ENCODE assay signal across 14 cellular contexts in the genomic region with DNA sequence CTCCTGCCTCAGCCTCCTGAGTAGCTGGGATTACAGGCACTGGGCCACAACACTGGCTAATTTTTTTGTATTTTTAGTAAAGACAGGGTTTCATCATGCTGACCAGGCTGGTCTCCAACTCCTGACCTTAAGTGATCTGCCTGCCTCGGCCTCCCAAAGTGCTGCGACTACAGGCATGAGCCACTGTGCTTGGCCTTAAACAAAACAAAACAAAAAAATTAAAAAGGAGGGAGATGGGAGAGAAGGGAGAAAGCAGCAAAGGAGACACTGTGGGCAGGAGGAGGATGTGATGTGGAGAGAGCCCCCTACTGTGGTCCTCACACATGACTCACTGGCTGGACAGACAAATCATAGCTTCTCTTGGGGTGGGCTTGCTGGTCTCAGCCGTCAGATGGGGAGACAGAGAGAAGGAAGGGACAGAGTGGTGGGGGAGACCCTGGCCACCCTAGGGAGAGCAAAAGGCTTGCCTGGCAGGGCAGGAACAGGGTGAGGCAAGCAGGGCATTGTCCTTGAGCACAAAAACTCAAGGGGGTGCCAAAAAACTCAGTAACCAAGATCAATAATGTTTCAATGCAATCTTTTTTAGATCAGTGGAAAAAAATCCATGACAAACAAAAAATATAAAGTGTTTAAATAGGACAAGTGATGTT. TPM values are rescaled to one million over a fixed set of nuclear protein-coding genes. Genes with fewer than 3 reads are reported as not detected.
DNase-seq lines count a peak whose midpoint lies in the region; ATAC-seq, FAIRE-seq and TF ChIP-seq lines count a peak whose summit lies in the region.
"Had no signal": no experiment of that assay in that cellular context is flagged by ENCODE, and none has a peak within 500 bp of the region (broad histone marks: within the 10 kb centered on the region; RNA-seq: fewer than 3 reads in every experiment).

No MANE protein-coding gene starts in this region.

- no peak for DNase-seq in left ventricle myocardium inferior
- no peak for DNase-seq in right atrium auricular region (ENCODE audit: low spot score)
- DNase-seq in astrocyte (ENCODE audit: low read depth), result peak; percentile 34
- DNase-seq in mesenchymal stem cell, result peak; percentile 22
- no peak for DNase-seq in urothelium cell line (ENCODE audit: low spot score)
- DNase-seq in hypothalamus (lab: John Stamatoyannopoulos, UW), result no peak
- no peak for DNase-seq in effector CD8-positive, alpha-beta T cell (lab: John Stamatoyannopoulos, UW)
- DNase-seq: NCI-H1694; stimulated activated CD4-positive, alpha-beta T cell treated with anti-CD3 and anti-CD28 coated beads, Interleukin-15, amount 100 ng/mL, for 24 hours had no signal

- H3K4me1 Mint-ChIP-seq in astrocyte (ENCODE audit: low read depth, unreplicated experiment), result peaks cover 19% of the 10 kb centered on the region

- H3K9me3 ChIP-seq in left ventricle myocardium inferior (replicated peaks) (no peaks in the 10 kb centered on the region), right atrium auricular region (no peaks in the 10 kb centered on the region), astrocyte (ENCODE audit: insufficient read depth, low read depth, low read length) (no peaks in the 10 kb centered on the region), mesenchymal stem cell (ENCODE audit: control insufficient read depth, low read length) (no peaks in the 10 kb centered on the region)

- no peaks in the 10 kb centered on the region for H3K27me3 Mint-ChIP-seq in astrocyte (ENCODE audit: low read depth, unreplicated experiment)

- peak overlapping the region; percentile 85 for H4K8ac ChIP-seq in mesenchymal stem cell (ENCODE audit: low read length)

- FAIRE-seq in astrocyte (lab: Jason Lieb, UNC) (no peak), urothelium cell line (lab: Jason Lieb, UNC) (peak; percentile 69)
- FAIRE-seq: colon, frontal cortex had no signal

- H3K9me3 Mint-ChIP-seq in astrocyte (ENCODE audit: unreplicated experiment), result no peaks in the 10 kb centered on the region
- H3K9me3 Mint-ChIP-seq: activated T-helper 1 cell treated with anti-CD3 and anti-CD28 coated beads, Interleukin-12 subunit alpha, Interleukin-12 subunit beta, Interleukin-2, Interleukin-4 antibody, amounts not matched to agents 30 ng/mL and 10 ng/mL and 1 ng/mL, durations not matched to agents 14 hours and 24 hours and 36 hours had no signal

- H3K4ac ChIP-seq in mesenchymal stem cell (ENCODE audit: low read depth in 1 of 2, low read length in 2 of 2), result no peak overlapping the region

- H3K79me2 ChIP-seq in astrocyte (ENCODE audit: insufficient read depth, low read length), result peaks cover 77% of the 10 kb centered on the region

- no peaks in the 10 kb centered on the region for H3K36me3 ChIP-seq in left ventricle myocardium inferior
- no peaks in the 10 kb centered on the region for H3K36me3 ChIP-seq in right atrium auricular region
- peaks cover 3% of the 10 kb centered on the region for H3K36me3 ChIP-seq in astrocyte (ENCODE audit: insufficient read depth, low read length)
- peaks cover 0 to 4% of the 10 kb centered on the region in 2 experiments for H3K36me3 ChIP-seq in mesenchymal stem cell (ENCODE audit: control insufficient read depth in 1 of 2, insufficient read depth in 2 of 2, low read depth in 1 of 2, low read length in 2 of 2)

- no peak overlapping the region for H3K4me3 ChIP-seq in left ventricle myocardium inferior
- H3K4me3 ChIP-seq in right atrium auricular region, result no peak overlapping the region
- H3K4me3 ChIP-seq in astrocyte (ENCODE audit: insufficient read depth, low read depth, low read length), result no peak overlapping the region
- no peak overlapping the region for H3K4me3 ChIP-seq in mesenchymal stem cell (ENCODE audit: insufficient read depth in 1 of 2, low read depth in 1 of 2, low read length in 2 of 2)

- no peak overlapping the region for H2BK120ac ChIP-seq in mesenchymal stem cell (ENCODE audit: low read depth, low read length)

- intact Hi-C loops in left ventricle myocardium inferior (cut with micrococcal nuclease), result no loop called here

- no peak for TF ChIP-seq CTCF in left ventricle myocardium inferior (IDR thresholded peaks at IDR 0.05; ENCODE audit: borderline replicate concordance)
- TF ChIP-seq CTCF in right atrium auricular region (IDR thresholded peaks at IDR 0.05), result no peak
- TF ChIP-seq CTCF in astrocyte (IDR thresholded peaks at IDR 0.05; ENCODE audit: insufficient read depth, low read depth, low read length), result no peak

- WGBS in mesenchymal stem cell, result 79% methylated on average over 3 of the region's 3 CpGs

- no peak overlapping the region for H3K18ac ChIP-seq in mesenchymal stem cell (ENCODE audit: low read depth in 1 of 2, low read length in 2 of 2)

- no peak overlapping the region for H3K14ac ChIP-seq in mesenchymal stem cell (ENCODE audit: low read length in 2 of 2)

- no peak overlapping the region for H2AK5ac ChIP-seq in mesenchymal stem cell (ENCODE audit: low read length, severe bottlenecking)

- H2AFZ ChIP-seq in astrocyte (ENCODE audit: low read depth, low read length) (peak overlapping the region; percentile 7), mesenchymal stem cell (ENCODE audit: low read depth, low read length) (no peak overlapping the region)

- H2BK5ac ChIP-seq in mesenchymal stem cell (ENCODE audit: low read depth, low read length, poor library complexity, severe bottlenecking), result no peak overlapping the region

- H3K27ac Mint-ChIP-seq in astrocyte (ENCODE audit: unreplicated experiment), result peak overlapping the region; percentile 91
- H3K27ac Mint-ChIP-seq: activated T-helper 1 cell treated with anti-CD3 and anti-CD28 coated beads, Interleukin-12 subunit alpha, Interleukin-12 subunit beta, Interleukin-2, Interleukin-4 antibody, amounts not matched to agents 30 ng/mL and 10 ng/mL and 1 ng/mL, durations not matched to agents 14 hours and 24 hours and 36 hours had no signal

- H3K27ac ChIP-seq in left ventricle myocardium inferior (replicated peaks) (peak overlapping the region; percentile 30), right atrium auricular region (peak overlapping the region in 1 of 2 donors; percentile 10), astrocyte (ENCODE audit: low read depth, low read length) (peak overlapping the region; percentile 24), mesenchymal stem cell (ENCODE audit: low read length, poor library complexity, severe bottlenecking) (no peak overlapping the region)

- H3K4me2 ChIP-seq in astrocyte (ENCODE audit: low read length) (peak overlapping the region; percentile 48), mesenchymal stem cell (ENCODE audit: low read length, poor library complexity, severe bottlenecking) (no peak overlapping the region)

- peaks cover 2% of the 10 kb centered on the region for H3K36me3 Mint-ChIP-seq in astrocyte (ENCODE audit: low read depth, unreplicated experiment)

- H3K9ac ChIP-seq in astrocyte (ENCODE audit: low read length), result peak overlapping the region; percentile 47
- peak overlapping the region; percentile 79 for H3K9ac ChIP-seq in mesenchymal stem cell (ENCODE audit: low read length)

- no peak overlapping the region for H3K23ac ChIP-seq in mesenchymal stem cell (ENCODE audit: low read length in 2 of 2)

- peaks cover 44% of the 10 kb centered on the region for H3K79me1 ChIP-seq in mesenchymal stem cell (replicated peaks; ENCODE audit: low read length, poor library complexity, severe bottlenecking)

- H4K91ac ChIP-seq in mesenchymal stem cell (ENCODE audit: low read length), result peak overlapping the region; percentile 57

- no peak overlapping the region for H2BK15ac ChIP-seq in mesenchymal stem cell (ENCODE audit: low read depth, poor library complexity, severe bottlenecking)

- peaks cover 22% of the 10 kb centered on the region for H4K20me1 ChIP-seq in astrocyte (ENCODE audit: insufficient read depth, low read length)

- peak overlapping the region; percentile 30 for H3K4me3 Mint-ChIP-seq in astrocyte (ENCODE audit: unreplicated experiment)
- H3K4me3 Mint-ChIP-seq: activated T-helper 1 cell treated with anti-CD3 and anti-CD28 coated beads, Interleukin-12 subunit alpha, Interleukin-12 subunit beta, Interleukin-2, Interleukin-4 antibody, amounts not matched to agents 30 ng/mL and 10 ng/mL and 1 ng/mL, durations not matched to agents 14 hours and 24 hours and 36 hours had no signal

- H3K4me1 ChIP-seq in left ventricle myocardium inferior (peaks cover 72% of the 10 kb centered on the region), right atrium auricular region (peaks cover 0 to 41% of the 10 kb centered on the region in 2 donors), astrocyte (ENCODE audit: insufficient read depth, low read length) (peaks cover 13% of the 10 kb centered on the region), mesenchymal stem cell (ENCODE audit: control insufficient read depth, insufficient read depth, low read depth, low read length) (peaks cover 17% of the 10 kb centered on the region)

- no peak overlapping the region for H2BK12ac ChIP-seq in mesenchymal stem cell (ENCODE audit: low read length in 2 of 2)

- H3K27me3 ChIP-seq in left ventricle myocardium inferior (ENCODE audit: low read depth) (no peaks in the 10 kb centered on the region), right atrium auricular region (no peaks in the 10 kb centered on the region), astrocyte (ENCODE audit: insufficient read depth, low read length) (no peaks in the 10 kb centered on the region), mesenchymal stem cell (ENCODE audit: control insufficient read depth in 1 of 2, insufficient read depth in 1 of 2, low read length in 2 of 2) (no peaks in the 10 kb centered on the region)

- ATAC-seq in HG03135 (IDR thresholded peaks at IDR 0.05; ENCODE audit: unreplicated experiment), result no peak

RNA-seq across cellular contexts. Expression of gene TPST2, which starts 31.6 kb away (rescaled TPM):
- 28.5 TPM for total RNA-seq in left ventricle myocardium inferior
- 100 to 1,000 TPM in 1 of 2 donors, 10 to 100 TPM in 1; 63.4 to 104 TPM for total RNA-seq in right atrium auricular region
- total RNA-seq in astrocyte, result 55.7 and 72.5 TPM in 2 replicates
- 15.3 TPM for polyA plus RNA-seq in mesenchymal stem cell (2013, experiment 1 of 2)
- 16.3 TPM for polyA plus RNA-seq in mesenchymal stem cell (2013, experiment 2 of 2)

RNA-seq across cellular contexts. Expression of gene TFIP11, which starts 46.1 kb away (rescaled TPM):
- 25.7 TPM for total RNA-seq in left ventricle myocardium inferior
- total RNA-seq in right atrium auricular region, result 10 to 100 TPM; 15.4 TPM
- 36.1 and 36.9 TPM in 2 replicates for total RNA-seq in astrocyte
- 17.0 TPM for polyA plus RNA-seq in mesenchymal stem cell (2013, experiment 1 of 2)
- polyA plus RNA-seq in mesenchymal stem cell (2013, experiment 2 of 2), result 20.7 TPM

RNA-seq across cellular contexts. Expression of gene CRYBB1, which starts 59.5 kb away (rescaled TPM):
- total RNA-seq in left ventricle myocardium inferior (0.66 TPM), right atrium auricular region (1 to 10 TPM in 1 of 2 donors, under 1 TPM in 1; 0.79 to 1.7 TPM), astrocyte (not detected in 2 replicates)
- not detected for polyA plus RNA-seq in mesenchymal stem cell (2013, experiment 1 of 2)
- not detected for polyA plus RNA-seq in mesenchymal stem cell (2013, experiment 2 of 2)
- total RNA-seq: activated T-helper 1 cell treated with anti-CD3 and anti-CD28 coated beads, Interleukin-12 subunit alpha, Interleukin-12 subunit beta, Interleukin-2, Interleukin-4 antibody, amounts not matched to agents 30 ng/mL and 10 ng/mL and 1 ng/mL, durations not matched to agents 14 hours and 24 hours and 36 hours; SK-MEL-5 had no signal

Comparison
In these comparisons a context has a peak if more than half of its experiments do, and no peak if none do; other contexts are left out.
1. DNase-seq: peak in astrocyte (single experiment) and mesenchymal stem cell (single experiment); none in left ventricle myocardium inferior (single experiment), right atrium auricular region (single experiment), urothelium cell line (single experiment), hypothalamus (0 of 51) and effector CD8-positive, alpha-beta T cell (single experiment).